In genomic region chr14:79967001-79967400, GRCh38 we compare ENCODE assay signal across 16 cellular contexts.
"Had no signal": no experiment of that assay in that cellular context is flagged by ENCODE, and none has a peak within 500 bp of the region (broad histone marks: within the 10 kb centered on the region; RNA-seq: fewer than 3 reads in every experiment).

No MANE protein-coding gene starts in this region.

- H3K9me3 ChIP-seq: colonic mucosa, ovary had no signal

- H3K27me3 Mint-ChIP-seq: brain; naive thymus-derived CD8-positive, alpha-beta T cell; stimulated activated naive B cell treated with anti-CD40 and anti-IgM and Interleukin-4, amounts not matched to agents 10 μg/mL and 1 μg/mL and 100 μg/mL, for 72 hours had no signal

- H3K4me3 Mint-ChIP-seq: activated T-cell treated with anti-CD3 and anti-CD28 coated beads, Interleukin-2, amount 50 U/mL, for 72 hours; brain; naive thymus-derived CD8-positive, alpha-beta T cell; stimulated activated naive B cell treated with anti-CD40 and anti-IgM and Interleukin-4, amounts not matched to agents 10 μg/mL and 1 μg/mL and 100 μg/mL, for 72 hours had no signal

- H3K27me3 ChIP-seq: colonic mucosa, ovary, spleen had no signal

- DNase-seq: activated CD4-positive, alpha-beta T cell treated with anti-CD3 and anti-CD28 coated beads for 1 hour; activated gamma-delta T cell; activated T-cell treated with anti-CD3 and anti-CD28 coated beads, Interleukin-2, amount 50 U/mL, for 72 hours; amniotic stem cell; central memory CD4-positive, alpha-beta T cell; colonic mucosa; left cardiac atrium; naive thymus-derived CD8-positive, alpha-beta T cell; ovary; spleen; stimulated activated CD4-positive, alpha-beta T cell treated with anti-CD3 and anti-CD28 coated beads, Interleukin-4, amount 100 ng/mL, for 4 hours; stimulated activated naive B cell treated with anti-CD40 and anti-IgM and Interleukin-4, amounts not matched to agents 10 μg/mL and 1 μg/mL and 100 μg/mL, for 72 hours; WERI-Rb-1 had no signal

- H3K36me3 ChIP-seq: colonic mucosa, ovary, spleen, WERI-Rb-1 had no signal

- H3K27ac Mint-ChIP-seq: activated naive CD4-positive, alpha-beta T cell treated with anti-CD3 and anti-CD28 coated beads, Interleukin-2, amount 50 U/mL, for 72 hours; activated T-cell treated with anti-CD3 and anti-CD28 coated beads, Interleukin-2, amount 50 U/mL, for 72 hours; brain; naive thymus-derived CD8-positive, alpha-beta T cell; stimulated activated naive B cell treated with anti-CD40 and anti-IgM and Interleukin-4, amounts not matched to agents 10 μg/mL and 1 μg/mL and 100 μg/mL, for 72 hours had no signal

- ATAC-seq: activated naive CD4-positive, alpha-beta T cell treated with anti-CD3 and anti-CD28 coated beads, Interleukin-2, amount 50 U/mL, for 72 hours; activated T-cell treated with anti-CD3 and anti-CD28 coated beads, Interleukin-2, amount 50 U/mL, for 72 hours; left cardiac atrium; naive thymus-derived CD8-positive, alpha-beta T cell; sciatic nerve; stimulated activated naive B cell treated with anti-CD40 and anti-IgM and Interleukin-4, amounts not matched to agents 10 μg/mL and 1 μg/mL and 100 μg/mL, for 72 hours had no signal

- H3K4me1 ChIP-seq: colonic mucosa, spleen had no signal

- H3K27ac ChIP-seq: colonic mucosa, ovary, spleen, WERI-Rb-1 had no signal

- H3K4me3 ChIP-seq: colonic mucosa, ovary, spleen had no signal

- H3K4me1 Mint-ChIP-seq: brain; naive thymus-derived CD8-positive, alpha-beta T cell; stimulated activated naive B cell treated with anti-CD40 and anti-IgM and Interleukin-4, amounts not matched to agents 10 μg/mL and 1 μg/mL and 100 μg/mL, for 72 hours had no signal

- H3K36me3 Mint-ChIP-seq: brain; naive thymus-derived CD8-positive, alpha-beta T cell; stimulated activated naive B cell treated with anti-CD40 and anti-IgM and Interleukin-4, amounts not matched to agents 10 μg/mL and 1 μg/mL and 100 μg/mL, for 72 hours had no signal
